ENCODE assay signal across 13 cellular contexts in genomic region chr1:97668945-97669344, GRCh38.
A peak's percentile ranks its signal among the peaks of the same experiment; 100 is the strongest.
DNase-seq lines count a peak whose midpoint lies in the region; ATAC-seq and TF ChIP-seq lines count a peak whose summit lies in the region.
"Had no signal": no experiment of that assay in that cellular context is flagged by ENCODE, and none has a peak within 500 bp of the region (broad histone marks: within the 10 kb centered on the region; RNA-seq: fewer than 3 reads in every experiment).

No MANE protein-coding gene starts in this region.

- no peaks in the 10 kb centered on the region for H3F3A ChIP-seq in neural progenitor cell (ENCODE audit: low read depth)

- H3K9ac ChIP-seq in neural progenitor cell: no peak overlapping the region

- no peak overlapping the region for H3K4me2 ChIP-seq in neural progenitor cell

- H3K36me3 Mint-ChIP-seq in neural progenitor cell: no peaks in the 10 kb centered on the region
- H3K36me3 Mint-ChIP-seq: memory B cell had no signal

- ATAC-seq in GM18511 (IDR thresholded peaks at IDR 0.05; ENCODE audit: unreplicated experiment): no peak
- ATAC-seq in HG02763 (IDR thresholded peaks at IDR 0.05; ENCODE audit: unreplicated experiment): no peak
- no peak for ATAC-seq in HG02571 (IDR thresholded peaks at IDR 0.05; ENCODE audit: unreplicated experiment)
- ATAC-seq: body of pancreas had no signal

- no peaks in the 10 kb centered on the region for H3K27me3 Mint-ChIP-seq in neural progenitor cell (ENCODE audit: insufficient read depth, low read depth)
- H3K27me3 Mint-ChIP-seq: memory B cell had no signal

- H3K27ac Mint-ChIP-seq in neural progenitor cell: no peak overlapping the region
- H3K27ac Mint-ChIP-seq: memory B cell had no signal

- H3K9me3 ChIP-seq in neural progenitor cell (ENCODE audit: low read depth): no peaks in the 10 kb centered on the region
- H3K9me3 ChIP-seq: body of pancreas had no signal

- H3K36me3 ChIP-seq in neural progenitor cell: no peaks in the 10 kb centered on the region

- H2AFZ ChIP-seq in neural progenitor cell (replicated peaks): no peak overlapping the region

- peaks cover 2% of the 10 kb centered on the region for H3K4me1 Mint-ChIP-seq in neural progenitor cell
- H3K4me1 Mint-ChIP-seq: memory B cell had no signal

- H3K4me1 ChIP-seq in neural progenitor cell: no peaks in the 10 kb centered on the region
- H3K4me1 ChIP-seq: body of pancreas had no signal

- no peaks in the 10 kb centered on the region for H3K79me2 ChIP-seq in neural progenitor cell (ENCODE audit: low read depth)

- H3K27ac ChIP-seq in neural progenitor cell: no peak overlapping the region
- H3K27ac ChIP-seq: body of pancreas had no signal

- H3K4me3 ChIP-seq in epithelial cell of proximal tubule (ENCODE audit: low read depth, low read length) (no peak overlapping the region), neural progenitor cell (no peak overlapping the region)
- H3K4me3 ChIP-seq: body of pancreas had no signal

- H3K9me3 Mint-ChIP-seq in neural progenitor cell: no peaks in the 10 kb centered on the region
- H3K9me3 Mint-ChIP-seq: memory B cell had no signal

- H4K20me1 ChIP-seq in neural progenitor cell (ENCODE audit: low read depth): no peaks in the 10 kb centered on the region

- peak; percentile 50 for TF ChIP-seq CTCF in epithelial cell of proximal tubule (conservative IDR thresholded peaks at IDR 0.05; ENCODE audit: low read depth, low read length)
- no peak for TF ChIP-seq CTCF in neural progenitor cell (IDR thresholded peaks at IDR 0.05)

- no peak overlapping the region for H3K4me3 Mint-ChIP-seq in neural progenitor cell
- H3K4me3 Mint-ChIP-seq: memory B cell had no signal

- H3K27me3 ChIP-seq in neural progenitor cell: no peaks in the 10 kb centered on the region
- H3K27me3 ChIP-seq: body of pancreas had no signal

- DNase-seq in stimulated activated CD4-positive, alpha-beta T cell treated with anti-CD3 and anti-CD28 coated beads, Interleukin-4, amount 100 ng/mL, for 24 hours: peak; percentile 6
- no peak for DNase-seq in stimulated activated CD4-positive, alpha-beta T cell treated with anti-CD3 and anti-CD28 coated beads, Interleukin-2, amount 100 ng/mL, for 24 hours
- DNase-seq in NCI-H524 (lab: John Stamatoyannopoulos, UW) (peak; percentile 60 to 78), epithelial cell of proximal tubule (ENCODE audit: low read depth) (peak; percentile 2), neural progenitor cell (ENCODE audit: low spot score) (no peak)
- DNase-seq: activated CD4-positive, CD25-positive, alpha-beta regulatory T cell; COR-L47; stimulated activated CD4-positive, alpha-beta T cell treated with anti-CD3 and anti-CD28 coated beads, Interleukin-4, amount 100 ng/mL, for 1 hour had no signal

Comparison
In these comparisons a context has a peak if more than half of its experiments do, and no peak if none do; other contexts are left out.
1. DNase-seq: peak in stimulated activated CD4-positive, alpha-beta T cell treated with anti-CD3 and anti-CD28 coated beads, Interleukin-4, amount 100 ng/mL, for 24 hours (single experiment), NCI-H524 (2 of 2) and epithelial cell of proximal tubule (single experiment); none in stimulated activated CD4-positive, alpha-beta T cell treated with anti-CD3 and anti-CD28 coated beads, Interleukin-2, amount 100 ng/mL, for 24 hours (0 of 2) and neural progenitor cell (single experiment).